ENCODE assay signal across 1 cellular context in genomic region chr6:134247271-134247833, GRCh38.
A peak's percentile ranks its signal among the peaks of the same experiment; 100 is the strongest.
TF ChIP-seq lines count a peak whose summit lies in the region.

No MANE protein-coding gene starts in this region.

TF ChIP-seq in GM12878, 131 proteins besides CTCF, POLR2A, EP300 and RAD21 (continued from another document and continues in another):
- TF ChIP-seq PML (IDR thresholded peaks at IDR 0.05; ENCODE audit: low read length): peak; percentile 98
- no peak for TF ChIP-seq FOS (IDR thresholded peaks at IDR 0.05; ENCODE audit: borderline replicate concordance, extremely low read depth, insufficient read length)
- TF ChIP-seq ZNF622 (IDR thresholded peaks at IDR 0.05): no peak
- no peak; the same call in 1 of the 2 replicates for TF ChIP-seq IRF5 (IDR thresholded peaks at IDR 0.05; ENCODE audit: borderline replicate concordance)
- peak; percentile 96 for TF ChIP-seq CREM (IDR thresholded peaks at IDR 0.05; ENCODE audit: low read depth)
- peak; percentile 97 for TF ChIP-seq MEF2B (IDR thresholded peaks at IDR 0.05; ENCODE audit: partially characterized antibody, poor library complexity, severe bottlenecking)
- TF ChIP-seq IRF3 (IDR thresholded peaks at IDR 0.05): no peak
- peak; percentile 93 for TF ChIP-seq TCF12 (IDR thresholded peaks at IDR 0.05; ENCODE audit: low read depth, low read length)
- TF ChIP-seq CUX1 (IDR thresholded peaks at IDR 0.05; ENCODE audit: insufficient replicate concordance, low read depth, low read length): peak; percentile 77
- no peak for TF ChIP-seq LARP7 (IDR thresholded peaks at IDR 0.05)
- no peak for TF ChIP-seq FOXK2 (IDR thresholded peaks at IDR 0.05)
- peak; percentile 56; the same call in 1 of the 2 replicates for TF ChIP-seq MXI1 (IDR thresholded peaks at IDR 0.05; ENCODE audit: low read depth, low read length)
- peak; percentile 97; the same call in 1 of the 2 replicates for TF ChIP-seq CBX5 (IDR thresholded peaks at IDR 0.05; ENCODE audit: low read depth)
- TF ChIP-seq IKZF2 (IDR thresholded peaks at IDR 0.05): peak; percentile 97 to 98
- TF ChIP-seq RFX5 (IDR thresholded peaks at IDR 0.05; ENCODE audit: low read depth, low read length): no peak
- peak in 1 of 2 experiments; percentile 99; a peak in 2 of 4 replicates for TF ChIP-seq CEBPB (IDR thresholded peaks at IDR 0.05; ENCODE audit: borderline replicate concordance in 1 of 2, low read depth in 2 of 2, low read length in 2 of 2)
- TF ChIP-seq TCF3 (IDR thresholded peaks at IDR 0.05; ENCODE audit: borderline replicate concordance, insufficient read depth, low read depth, low read length): peak; percentile 85
- TF ChIP-seq BACH1 (IDR thresholded peaks at IDR 0.05; ENCODE audit: borderline replicate concordance): peak; percentile 64; the same call in 1 of the 2 replicates
- TF ChIP-seq DPF2 (IDR thresholded peaks at IDR 0.05): peak; percentile 93
- no peak; the same call in 1 of the 2 replicates for TF ChIP-seq RBBP5 (conservative IDR thresholded peaks at IDR 0.05)
- TF ChIP-seq JUND (IDR thresholded peaks at IDR 0.05; ENCODE audit: low read depth, low read length): peak; percentile 64
- peak; percentile 98 for TF ChIP-seq ZNF217 (IDR thresholded peaks at IDR 0.05)
- TF ChIP-seq BCL3 (IDR thresholded peaks at IDR 0.05; ENCODE audit: borderline replicate concordance, insufficient read depth, low read depth, low read length, poor library complexity, severe bottlenecking): peak; percentile 88
- peak; percentile 100 for TF ChIP-seq FOXM1 (IDR thresholded peaks at IDR 0.05; ENCODE audit: low read depth, low read length)
- peak; percentile 77 for TF ChIP-seq YY1 (IDR thresholded peaks at IDR 0.05; ENCODE audit: low read depth, low read length)
- TF ChIP-seq SMC3 (IDR thresholded peaks at IDR 0.05; ENCODE audit: borderline replicate concordance, low read length): no peak
- no peak for TF ChIP-seq WRNIP1 (IDR thresholded peaks at IDR 0.05; ENCODE audit: borderline replicate concordance, low read depth, low read length)
- TF ChIP-seq ZBTB4 (CRISPR knock-in tag; IDR thresholded peaks at IDR 0.05): no peak
- no peak for TF ChIP-seq ZNF207 (IDR thresholded peaks at IDR 0.05; ENCODE audit: borderline replicate concordance)
- TF ChIP-seq MAX (IDR thresholded peaks at IDR 0.05; ENCODE audit: low read depth, low read length): no peak
- TF ChIP-seq ZBED1 (IDR thresholded peaks at IDR 0.05; ENCODE audit: borderline replicate concordance): peak; percentile 99
- TF ChIP-seq NKRF (conservative IDR thresholded peaks at IDR 0.05): 0 out of 2 replicates have a peak, but pooled peaks have one; percentile 39
- TF ChIP-seq SMAD1 (IDR thresholded peaks at IDR 0.05; ENCODE audit: low read depth, partially characterized antibody): no peak
- no peak for TF ChIP-seq YBX1 (IDR thresholded peaks at IDR 0.05)
- TF ChIP-seq MLLT1 (IDR thresholded peaks at IDR 0.05): peak; percentile 91
- TF ChIP-seq E2F8 (IDR thresholded peaks at IDR 0.05; ENCODE audit: low read depth, partially characterized antibody): peak; percentile 25
- TF ChIP-seq SKIL (IDR thresholded peaks at IDR 0.05; ENCODE audit: low read depth, poor library complexity, severe bottlenecking): peak; percentile 95
- TF ChIP-seq SP1 (IDR thresholded peaks at IDR 0.05; ENCODE audit: low read depth, low read length): peak; percentile 25
- no peak for TF ChIP-seq POLR2AphosphoS2 (IDR thresholded peaks at IDR 0.05; ENCODE audit: low read depth, low read length)
